ENCODE assay signal across 8 cellular contexts in the genomic region with DNA sequence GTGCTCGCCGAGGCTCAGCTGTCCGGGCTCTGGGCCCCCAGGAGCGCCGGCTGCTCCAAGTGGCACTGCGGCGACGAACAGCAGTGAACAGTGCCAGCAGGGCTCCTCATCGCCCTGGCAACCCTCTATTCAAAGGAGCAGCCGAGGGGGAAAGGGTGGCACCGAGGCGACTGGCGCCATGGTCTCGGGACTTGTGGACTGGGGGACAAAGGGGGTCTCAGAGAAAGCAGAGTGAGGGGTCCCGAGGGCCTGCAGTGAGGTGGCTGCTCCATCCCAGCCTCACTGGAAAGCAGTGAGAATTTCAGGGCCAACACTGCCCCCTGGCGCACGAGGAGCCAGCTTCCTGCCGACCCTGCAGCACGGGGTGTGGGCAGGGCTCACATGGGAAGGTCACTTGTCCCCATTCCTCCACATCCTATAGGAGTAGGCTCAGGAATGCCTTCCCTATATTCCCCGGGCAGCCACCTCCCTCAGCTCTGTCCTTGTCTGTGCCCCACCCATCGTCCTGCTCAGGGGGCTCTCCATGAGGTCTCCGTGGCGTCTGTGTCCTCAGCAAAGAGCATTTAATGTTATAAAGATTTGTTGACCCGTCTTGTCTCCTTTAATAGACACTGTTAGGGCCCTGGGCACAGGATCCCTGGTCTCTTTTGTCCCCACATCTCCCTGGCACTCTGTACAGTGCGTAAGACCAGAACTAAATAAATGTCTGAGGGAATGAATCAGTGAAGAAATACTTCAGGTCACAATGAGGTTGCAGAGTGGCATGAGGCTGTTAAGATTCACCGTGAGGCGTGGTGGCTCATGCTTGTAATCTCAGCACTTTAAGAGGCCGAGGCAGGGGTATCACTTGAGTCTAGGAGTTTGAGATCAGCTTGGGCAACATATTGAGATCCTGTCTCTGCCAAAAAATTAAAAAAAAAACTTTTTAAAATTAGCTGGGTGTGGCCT. TPM values are rescaled to one million over a fixed set of nuclear protein-coding genes. Genes with fewer than 3 reads are reported as not detected.
A peak's percentile ranks its signal among the peaks of the same experiment; 100 is the strongest.
DNase-seq lines count a peak whose midpoint lies in the region; ATAC-seq, FAIRE-seq and TF ChIP-seq lines count a peak whose summit lies in the region.

No MANE protein-coding gene starts in this region.

- no peaks in the 10 kb centered on the region for H3K9me3 Mint-ChIP-seq in activated naive CD4-positive, alpha-beta T cell treated with anti-CD3 and anti-CD28 coated beads for 36 hours

- no peaks in the 10 kb centered on the region for H3K36me3 ChIP-seq in pancreas
- H3K36me3 ChIP-seq in upper lobe of left lung, result no peaks in the 10 kb centered on the region

- H3K4me1 Mint-ChIP-seq in activated naive CD4-positive, alpha-beta T cell treated with anti-CD3 and anti-CD28 coated beads for 36 hours (ENCODE audit: low read depth), result peaks cover 16% of the 10 kb centered on the region

- H3K27ac ChIP-seq in pancreas (peak overlapping the region in 2 of 4 donors; percentile 5 to 28), upper lobe of left lung (peak overlapping the region in 1 of 4 donors; percentile 17)

- no peaks in the 10 kb centered on the region for H3K27me3 Mint-ChIP-seq in activated naive CD4-positive, alpha-beta T cell treated with anti-CD3 and anti-CD28 coated beads for 36 hours (ENCODE audit: low read depth)

- TF ChIP-seq CTCF in pancreas (IDR thresholded peaks at IDR 0.05) (peak; percentile 36 to 51 (median 42)), upper lobe of left lung (IDR thresholded peaks at IDR 0.05) (peak; percentile 57 to 85 (median 80)), omental fat pad (IDR thresholded peaks at IDR 0.05) (no peak)

- CTCF ChIA-PET in activated naive CD4-positive, alpha-beta T cell treated with anti-CD3 and anti-CD28 coated beads for 36 hours (lab: Charles Lee), result interaction anchor here (0.6 to 1.4 kb wide), 8 partner anchors 9 to 191 kb away, joined by 3 to 5 read pairs (median 3); no protein-coding TSS in a partner anchor

- no peak overlapping the region for H3K27ac Mint-ChIP-seq in activated naive CD4-positive, alpha-beta T cell treated with anti-CD3 and anti-CD28 coated beads for 36 hours

- no peak overlapping the region for H3K4me3 Mint-ChIP-seq in activated naive CD4-positive, alpha-beta T cell treated with anti-CD3 and anti-CD28 coated beads for 36 hours

- H3K27me3 ChIP-seq in pancreas (no peaks in the 10 kb centered on the region), upper lobe of left lung (no peaks in the 10 kb centered on the region)

- ATAC-seq in pancreas (peak; percentile 70 to 84 (median 82)), upper lobe of left lung (ENCODE audit: low FRiP score in 2 of 2) (peak; percentile 68 to 76), omental fat pad (ENCODE audit: low FRiP score) (no peak)

- TF ChIP-seq EP300 in upper lobe of left lung (IDR thresholded peaks at IDR 0.05), result no peak

- FAIRE-seq in pancreas (lab: Jason Lieb, UNC), result no peak

- intact Hi-C loops in activated naive CD4-positive, alpha-beta T cell treated with anti-CD3 and anti-CD28 coated beads for 36 hours (cut with micrococcal nuclease), result loop anchor here (2.0 to 5.0 kb wide), 2 partner anchors 41 to 188 kb away; partner anchors contain the start of gene RCE1
- intact Hi-C loops in pancreas (cut with DNase I), result no loop called here

- WGBS in pancreas, 2 donors, result 40 to 51% methylated on average over 28 of the region's 28 CpGs
- WGBS in upper lobe of left lung, 2 donors, result 41 to 51% methylated on average over 23 to 26 of the region's 28 CpGs

- DNase-seq in COR-L47 (lab: John Stamatoyannopoulos, UW) (peak; percentile 88), HUDEP-2 (lab: John Stamatoyannopoulos, UW; ENCODE audit: unreplicated experiment in 76 of 76) (peak in 57 of 76 experiments; percentile 1 to 70 (median 36)), RPMI7951 (ENCODE audit: low read depth) (peak; percentile 54), germinal center (ENCODE audit: low spot score) (peak; percentile 53), pancreas (peak; percentile 47 to 88 (median 70)), upper lobe of left lung (peak; percentile 65 to 83), omental fat pad (ENCODE audit: low spot score) (no peak)
- DNase-seq in activated naive CD4-positive, alpha-beta T cell treated with anti-CD3 and anti-CD28 coated beads for 36 hours, result peak; percentile 79

- TF ChIP-seq POLR2A in upper lobe of left lung (IDR thresholded peaks at IDR 0.05), result no peak

- H3K9me3 ChIP-seq in pancreas (no peaks in the 10 kb centered on the region), upper lobe of left lung (no peaks in the 10 kb centered on the region)

- peak overlapping the region in 1 of 4 donors; percentile 13 for H3K4me3 ChIP-seq in pancreas
- peak overlapping the region in 3 of 4 donors; percentile 4 to 36 (median 28) for H3K4me3 ChIP-seq in upper lobe of left lung

- peaks cover 0 to 3% (median 0%) of the 10 kb centered on the region in 3 donors for H3K4me1 ChIP-seq in pancreas
- peaks cover 11 to 29% (median 16%) of the 10 kb centered on the region in 4 donors for H3K4me1 ChIP-seq in upper lobe of left lung

- no peaks in the 10 kb centered on the region for H3K36me3 Mint-ChIP-seq in activated naive CD4-positive, alpha-beta T cell treated with anti-CD3 and anti-CD28 coated beads for 36 hours (ENCODE audit: low read depth)

RNA-seq across cellular contexts. Expression of gene LRFN4, which starts 26.4 kb away (rescaled TPM):
- total RNA-seq in RPMI7951 (2014; rRNA removed; shearing (Covaris generic)), result 10.6 and 19.7 TPM in 2 replicates
- total RNA-seq in activated naive CD4-positive, alpha-beta T cell treated with anti-CD3 and anti-CD28 coated beads for 36 hours, result 10 to 100 TPM; 13.3 to 16.1 TPM
- total RNA-seq in pancreas, result 1 to 10 TPM in 4 of 6 donors, under 1 TPM in 2; 0.51 to 7.8 (median 2.4) TPM
- 1 to 10 TPM; 3.9 to 6.9 TPM for polyA plus RNA-seq in pancreas
- 10 to 100 TPM; 11.4 to 29.0 (median 21.8) TPM for total RNA-seq in upper lobe of left lung
- 10 to 100 TPM; 10.2 to 16.6 (median 12.4) TPM for total RNA-seq in omental fat pad

RNA-seq across cellular contexts. Expression of gene RCE1, which starts 40.1 kb away (rescaled TPM):
- 23.2 and 26.1 TPM in 2 replicates for total RNA-seq in RPMI7951 (2014; rRNA removed; shearing (Covaris generic))
- 10 to 100 TPM; 19.3 to 20.6 TPM for total RNA-seq in activated naive CD4-positive, alpha-beta T cell treated with anti-CD3 and anti-CD28 coated beads for 36 hours
- 10 to 100 TPM in 3 of 6 donors, 1 to 10 TPM in 3; 8.2 to 13.2 (median 9.4) TPM for total RNA-seq in pancreas
- 10 to 100 TPM; 10.1 to 19.0 TPM for polyA plus RNA-seq in pancreas
- total RNA-seq in upper lobe of left lung, result 10 to 100 TPM in 5 of 6 donors, 1 to 10 TPM in 1; 7.2 to 28.6 (median 17.5) TPM
- 10 to 100 TPM; 12.8 to 20.4 (median 14.5) TPM for total RNA-seq in omental fat pad

Comparison
In these comparisons a context has a peak if more than half of its experiments do, and no peak if none do; other contexts are left out.
1. CTCF ChIP-seq: peak in pancreas (4 of 4) and upper lobe of left lung (6 of 6); none in omental fat pad (0 of 3).